ENCODE assay signal across 11 cellular contexts in the genomic region with DNA sequence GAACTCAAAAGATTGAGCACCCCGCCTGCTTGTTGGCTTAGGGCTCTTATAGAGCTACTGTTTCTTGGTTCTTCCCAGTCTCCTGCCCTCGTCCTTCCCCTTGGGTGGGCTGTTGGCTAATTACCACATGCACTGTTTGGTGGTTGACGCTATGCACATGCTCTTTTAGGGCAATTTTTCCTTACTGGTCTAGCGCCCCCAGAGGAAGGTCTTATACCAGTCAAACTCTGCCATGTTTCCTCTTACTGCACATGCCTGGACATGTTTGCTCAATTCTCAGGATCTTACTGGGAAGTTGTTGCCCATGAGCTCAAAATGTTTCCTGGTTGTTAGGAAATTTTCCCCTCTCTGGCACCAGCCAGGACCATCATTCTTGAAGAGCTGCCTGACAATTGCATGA.
A peak's percentile ranks its signal among the peaks of the same experiment; 100 is the strongest.
DNase-seq lines count a peak whose midpoint lies in the region; ATAC-seq, FAIRE-seq and TF ChIP-seq lines count a peak whose summit lies in the region.
"Had no signal": no experiment of that assay in that cellular context is flagged by ENCODE, and none has a peak within 500 bp of the region (broad histone marks: within the 10 kb centered on the region; RNA-seq: fewer than 3 reads in every experiment).

No MANE protein-coding gene starts in this region.

- FAIRE-seq in keratinocyte (lab: Jason Lieb, UNC): peak; percentile 32

- no peak overlapping the region for H3K9ac ChIP-seq in keratinocyte (ENCODE audit: control insufficient read depth, extremely low read depth, insufficient read depth, low read length)

- peak overlapping the region; percentile 85 for H2AFZ ChIP-seq in keratinocyte (ENCODE audit: control insufficient read depth, low read length)

- H3K4me2 ChIP-seq in keratinocyte (ENCODE audit: control insufficient read depth, extremely low read depth, insufficient read depth, low read depth, low read length): no peak overlapping the region

- no peak overlapping the region for H3K4me3 ChIP-seq in keratinocyte (ENCODE audit: control insufficient read depth in 2 of 3, extremely low read depth in 1 of 3, insufficient read depth in 2 of 3, low read depth in 1 of 3, low read length in 3 of 3)

- H4K20me1 ChIP-seq in keratinocyte (ENCODE audit: control insufficient read depth, extremely low read depth, insufficient read depth, low read length): no peaks in the 10 kb centered on the region

- ATAC-seq in GM21423 (IDR thresholded peaks at IDR 0.05; ENCODE audit: unreplicated experiment): no peak
- ATAC-seq: naive thymus-derived CD4-positive, alpha-beta T cell had no signal

- peaks cover 5% of the 10 kb centered on the region for H3K4me1 ChIP-seq in keratinocyte (ENCODE audit: control insufficient read depth, extremely low read depth, insufficient read depth, low read length)

- DNase-seq in SIG-M5 treated with dmso at 0.1 percent for 504 hours (lab: John Stamatoyannopoulos, UW; ENCODE audit: unreplicated experiment) (peak; percentile 3), SIG-M5 (lab: John Stamatoyannopoulos, UW) (no peak), HT-29 (ENCODE audit: low spot score) (peak; percentile 50), SW480 (ENCODE audit: low spot score) (peak; percentile 8), keratinocyte (ENCODE audit: low read depth, low spot score) (peak; percentile 13), amniotic stem cell (lab: John Stamatoyannopoulos, UW) (no peak), EL (no peak)
- DNase-seq: AML-193; naive thymus-derived CD4-positive, alpha-beta T cell; NCI-H2029 treated with DMSO at 0.1 percent for 48 hours had no signal

- peak; percentile 28 to 53 (median 47) for TF ChIP-seq CTCF in keratinocyte (optimal IDR thresholded peaks at IDR 0.05 in 1 of 3, IDR thresholded peaks at IDR 0.05 in 1 of 3, conservative IDR thresholded peaks at IDR 0.05 in 1 of 3; ENCODE audit: extremely low read depth in 1 of 3, insufficient read depth in 2 of 3, low read length in 3 of 3)

- no peak overlapping the region for H3K27ac ChIP-seq in keratinocyte (ENCODE audit: control insufficient read depth, insufficient read depth, low read length)

- dilution Hi-C loops in keratinocyte (cut with MboI; ENCODE audit: extremely low pct_ligation_motif_present, low sequenced_read_pairs): no loop called here

- H3K9me1 ChIP-seq in keratinocyte (ENCODE audit: control insufficient read depth, extremely low read depth, insufficient read depth, low read length): no peaks in the 10 kb centered on the region

- H3K9me3 ChIP-seq in keratinocyte (ENCODE audit: control insufficient read depth, low read depth, low read length): peaks cover 2% of the 10 kb centered on the region

- H3K36me3 ChIP-seq in keratinocyte (ENCODE audit: control insufficient read depth in 2 of 2, extremely low read depth in 1 of 2, insufficient read depth in 2 of 2, low read length in 2 of 2): no peaks in the 10 kb centered on the region

- H3K79me2 ChIP-seq in keratinocyte (ENCODE audit: control insufficient read depth, insufficient read depth, low read length): no peaks in the 10 kb centered on the region

- H3K27me3 ChIP-seq in keratinocyte (ENCODE audit: control insufficient read depth, extremely low read depth, insufficient read depth, low read length): no peaks in the 10 kb centered on the region

Comparison
In these comparisons a context has a peak if more than half of its experiments do, and no peak if none do; other contexts are left out.
1. DNase-seq: peak in SIG-M5 treated with dmso at 0.1 percent for 504 hours (single experiment), HT-29 (single experiment), SW480 (single experiment) and keratinocyte (single experiment); none in SIG-M5 (single experiment), amniotic stem cell (single experiment) and EL (single experiment).